ENCODE assay signal across 1 cellular context in genomic region chr2:109690822-109691541, GRCh38.
TF ChIP-seq lines count a peak whose summit lies in the region.

No MANE protein-coding gene starts in this region.

TF ChIP-seq in HepG2, 621 proteins besides CTCF, POLR2A, EP300 and RAD21 (continued from another document):
- TF ChIP-seq YEATS4 (CRISPR knock-in tag; IDR thresholded peaks at IDR 0.05; ENCODE audit: borderline replicate concordance) (peak; percentile 61), ZHX1 (CRISPR knock-in tag; IDR thresholded peaks at IDR 0.05; ENCODE audit: low read depth) (no peak), ZBTB2 (CRISPR knock-in tag; IDR thresholded peaks at IDR 0.05; ENCODE audit: low read depth) (0 out of 2 replicates have a peak, but pooled peaks have one; percentile 15), RXRA (CRISPR knock-in tag; IDR thresholded peaks at IDR 0.05) (peak; percentile 68; the same call in 1 of the 2 replicates), ZFP62 (CRISPR knock-in tag; IDR thresholded peaks at IDR 0.05) (no peak), TRIM24 (CRISPR knock-in tag; IDR thresholded peaks at IDR 0.05) (no peak), NR2F6 (IDR thresholded peaks at IDR 0.05) (peak; percentile 35; the same call in 1 of the 2 replicates), NR2F6 (CRISPR knock-in tag; IDR thresholded peaks at IDR 0.05) (peak; percentile 65), PHF21A (CRISPR knock-in tag; IDR thresholded peaks at IDR 0.05) (peak; percentile 84), RBFOX2 (IDR thresholded peaks at IDR 0.05; ENCODE audit: low read depth, low read length) (peak; percentile 45; the same call in 1 of the 2 replicates), ZNF572 (CRISPR knock-in tag; IDR thresholded peaks at IDR 0.05) (no peak; the same call in 1 of the 2 replicates), POGK (CRISPR knock-in tag; conservative IDR thresholded peaks at IDR 0.05) (peak; percentile 14; the same call in 1 of the 2 replicates), TFE3 (CRISPR knock-in tag; IDR thresholded peaks at IDR 0.05) (peak; percentile 77), RBM22 (optimal IDR thresholded peaks at IDR 0.05; ENCODE audit: low read length) (no peak), ZC3H4 (CRISPR knock-in tag; IDR thresholded peaks at IDR 0.05; ENCODE audit: borderline replicate concordance) (no peak), ZIK1 (CRISPR knock-in tag; IDR thresholded peaks at IDR 0.05; ENCODE audit: borderline replicate concordance, low read depth) (no peak), SAP130 (CRISPR knock-in tag; IDR thresholded peaks at IDR 0.05; ENCODE audit: low read depth) (peak; percentile 88), ELF4 (CRISPR knock-in tag; IDR thresholded peaks at IDR 0.05; ENCODE audit: borderline replicate concordance) (0 out of 2 replicates have a peak, but pooled peaks have one; percentile 40), DMAP1 (CRISPR knock-in tag; IDR thresholded peaks at IDR 0.05) (peak; percentile 64; the same call in 1 of the 2 replicates), THAP11 (CRISPR knock-in tag; IDR thresholded peaks at IDR 0.05) (0 out of 2 replicates have a peak, but pooled peaks have one; percentile 41), KDM5A (IDR thresholded peaks at IDR 0.05; ENCODE audit: borderline replicate concordance, low read length) (no peak)
